10 cellular contexts compared by ENCODE assay signal in genomic region chr3:176935524-176935923, GRCh38.
"Had no signal": no experiment of that assay in that cellular context is flagged by ENCODE, and none has a peak within 500 bp of the region (broad histone marks: within the 10 kb centered on the region; RNA-seq: fewer than 3 reads in every experiment).

No MANE protein-coding gene starts in this region.

- ATAC-seq: HCT116, K562 had no signal

- H3K36me3 ChIP-seq: HAP-1 had no signal

- H3K4me1 ChIP-seq: HAP-1 had no signal

- DNase-seq: GM23248, GOT3, H7, HFFc6, KG1 had no signal

- H3K27ac Mint-ChIP-seq: HFFc6 had no signal

- H3K36me3 Mint-ChIP-seq: IgD-negative memory B cell had no signal

- H3K9me3 Mint-ChIP-seq: HFFc6, IgD-negative memory B cell had no signal

- H3K9ac ChIP-seq: GM23248 had no signal

- H3K4me3 ChIP-seq: GM23248, HAP-1, K562 had no signal

- H3K9me3 ChIP-seq: HAP-1 had no signal

- H3K4me3 Mint-ChIP-seq: HFFc6, IgD-negative memory B cell had no signal

- FAIRE-seq: HTR-8/SVneo, K562 had no signal

- H2AFZ ChIP-seq: GM23248 had no signal

- H3K27ac ChIP-seq: GM23248 had no signal
